ENCODE assay signal across 1 cellular context in genomic region chr17:77847211-77848085, GRCh38.
TF ChIP-seq lines count a peak whose summit lies in the region.

No MANE protein-coding gene starts in this region.

TF ChIP-seq in HepG2, 621 proteins besides CTCF, POLR2A, EP300 and RAD21 (continued from another document):
- no peak for TF ChIP-seq ZNF143 (CRISPR knock-in tag; IDR thresholded peaks at IDR 0.05)
- TF ChIP-seq ARNT2 (CRISPR knock-in tag; IDR thresholded peaks at IDR 0.05; ENCODE audit: low read depth) = no peak
- TF ChIP-seq ZNF75D (CRISPR knock-in tag; IDR thresholded peaks at IDR 0.05; ENCODE audit: borderline replicate concordance) = no peak
- TF ChIP-seq ZNF503 (CRISPR knock-in tag; IDR thresholded peaks at IDR 0.05) = no peak
- no peak for TF ChIP-seq REST (IDR thresholded peaks at IDR 0.05; ENCODE audit: borderline replicate concordance in 1 of 2, low read depth in 1 of 2, low read length in 2 of 2)
- no peak for TF ChIP-seq RFX5 (IDR thresholded peaks at IDR 0.05; ENCODE audit: low read depth, low read length)
- TF ChIP-seq ZNF274 (CRISPR knock-in tag; IDR thresholded peaks at IDR 0.05) = no peak
- no peak for TF ChIP-seq MXD4 (CRISPR knock-in tag; IDR thresholded peaks at IDR 0.05)
- TF ChIP-seq ZNF746 (CRISPR knock-in tag; IDR thresholded peaks at IDR 0.05) = no peak
- no peak for TF ChIP-seq FOXP1 (IDR thresholded peaks at IDR 0.05)
- TF ChIP-seq FOXP1 (CRISPR knock-in tag; IDR thresholded peaks at IDR 0.05) = no peak
- TF ChIP-seq HMGXB4 (CRISPR knock-in tag; IDR thresholded peaks at IDR 0.05; ENCODE audit: borderline replicate concordance in 1 of 2, low read depth in 1 of 2) = no peak
- no peak for TF ChIP-seq SIX4 (CRISPR knock-in tag; IDR thresholded peaks at IDR 0.05)
- TF ChIP-seq JUN (CRISPR knock-in tag; IDR thresholded peaks at IDR 0.05) = no peak
